In the genomic region with DNA sequence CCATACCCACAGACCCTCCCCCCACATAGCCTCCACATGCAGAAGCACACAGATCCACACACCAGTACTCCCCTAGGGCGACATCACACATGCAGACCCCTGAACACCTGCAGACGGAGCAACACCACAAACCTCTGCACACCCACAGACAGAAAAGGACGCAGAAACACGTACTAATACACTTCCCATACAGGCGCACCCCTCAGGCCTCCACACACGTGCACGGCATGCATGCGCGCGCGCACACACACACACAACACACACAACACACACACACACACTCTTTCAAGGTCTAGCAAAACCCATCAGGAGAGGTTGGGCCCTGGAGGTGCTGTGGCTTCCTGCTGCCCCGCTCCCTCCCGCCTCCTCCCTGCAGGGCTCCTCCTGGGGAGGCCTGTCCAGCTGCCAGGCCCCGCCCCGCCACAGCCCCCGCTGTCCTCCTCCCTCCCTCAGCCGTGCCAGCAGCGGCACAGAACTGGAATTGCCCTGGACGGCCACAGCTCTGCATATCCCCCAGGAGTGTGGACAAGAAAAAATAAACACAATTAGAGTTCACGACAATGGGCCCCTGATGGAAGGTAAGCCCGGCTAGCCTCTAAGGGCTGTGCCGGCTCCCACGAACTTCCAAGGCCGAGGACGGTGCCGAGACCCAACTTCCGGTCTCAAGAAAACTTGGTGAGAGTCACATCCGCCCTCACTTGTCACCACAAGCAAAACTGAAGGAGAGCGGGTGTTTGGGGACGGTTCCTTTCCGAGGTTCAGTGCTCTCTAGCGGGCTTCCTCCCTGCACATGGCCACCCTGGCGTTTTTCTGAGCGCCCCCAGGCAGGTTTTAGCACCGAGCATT, we compare ENCODE assay signal across 8 cellular contexts. TPM values are rescaled to one million over a fixed set of nuclear protein-coding genes. Genes with fewer than 3 reads are reported as not detected.
DNase-seq lines count a peak whose midpoint lies in the region; ATAC-seq and TF ChIP-seq lines count a peak whose summit lies in the region.

No MANE protein-coding gene starts in this region.

- peaks cover 74% of the 10 kb centered on the region for H3K4me1 Mint-ChIP-seq in WTC11

- peak; percentile 82 for DNase-seq in GM13977 (ENCODE audit: low spot score)
- peak; percentile 84 for DNase-seq in NCI-H146 treated with DMSO at 0.1 percent for 48 hours (lab: John Stamatoyannopoulos, UW; ENCODE audit: unreplicated experiment)
- peak; percentile 77 for DNase-seq in WTC11 (ENCODE audit: low spot score)
- peak; percentile 88 for DNase-seq in cardiac fibroblast (ENCODE audit: low read depth in 2 of 2)
- peak; percentile 93 for DNase-seq in islet precursor cell
- DNase-seq in stimulated activated CD4-positive, alpha-beta T cell treated with anti-CD3 and anti-CD28 coated beads, Interleukin-15, amount 100 ng/mL, for 1 hour (ENCODE audit: low read depth in 1 of 2, low spot score in 1 of 2): peak; percentile 49 to 50
- DNase-seq in NCI-H1048 (lab: John Stamatoyannopoulos, UW): no peak

- H3K36me3 Mint-ChIP-seq in WTC11: peaks cover 15% of the 10 kb centered on the region

- in situ Hi-C loops in GM13977 (cut with MboI; ENCODE audit: low pct_unique_long_range_greater_than_20kb, low sequenced_read_pairs, unreplicated experiment): loop anchor here (10.0 kb wide), 2 partner anchors 55 to 265 kb away; no protein-coding TSS in a partner anchor

- H3K4me3 ChIP-seq in cardiac fibroblast (replicated peaks in 1 of 2; ENCODE audit: low read depth in 2 of 2, low read length in 2 of 2): peak overlapping the region; percentile 35 to 84

- H3K27ac Mint-ChIP-seq in WTC11: peak overlapping the region; percentile 99

- no peaks in the 10 kb centered on the region for H3K9me3 Mint-ChIP-seq in WTC11

- peak overlapping the region; percentile 74 for H3K4me3 Mint-ChIP-seq in WTC11

- TF ChIP-seq CTCF in GM13977 (IDR thresholded peaks at IDR 0.05; ENCODE audit: extremely low read depth, insufficient read depth, missing control alignments) (no peak), WTC11 (IDR thresholded peaks at IDR 0.05) (no peak), cardiac fibroblast (IDR thresholded peaks at IDR 0.05; ENCODE audit: low read depth, low read length) (no peak)

- POLR2A ChIA-PET in WTC11 (lab: Charles Lee): interaction anchor here (0.6 kb wide), 1 partner anchor 212 kb away, joined by 3 read pairs; no protein-coding TSS in a partner anchor

- CTCF ChIA-PET in WTC11 (lab: Charles Lee): interaction anchor here (0.9 to 3.3 kb wide), 6 partner anchors 9 to 93 kb away, joined by 3 to 30 read pairs (median 8); partner anchors contain the start of gene ZFP36L2

- H3K27me3 Mint-ChIP-seq in WTC11 (ENCODE audit: low read depth): no peaks in the 10 kb centered on the region

- ATAC-seq in HG02678 (IDR thresholded peaks at IDR 0.05; ENCODE audit: unreplicated experiment): peak; percentile 61
- ATAC-seq in WTC11: peak; percentile 6

TF ChIP-seq in WTC11, 78 proteins besides CTCF, POLR2A, EP300 and RAD21:
- TF ChIP-seq TCF7 (CRISPR knock-in tag; IDR thresholded peaks at IDR 0.05; ENCODE audit: low read depth): no peak
- peak; percentile 60; the same call in 1 of the 2 replicates for TF ChIP-seq SP1 (CRISPR knock-in tag; conservative IDR thresholded peaks at IDR 0.05)
- TF ChIP-seq TEAD1 (CRISPR knock-in tag; IDR thresholded peaks at IDR 0.05): peak; percentile 13; the same call in 1 of the 2 replicates
- no peak for TF ChIP-seq ATF3 (CRISPR knock-in tag; conservative IDR thresholded peaks at IDR 0.05)
- TF ChIP-seq ZNF423 (CRISPR knock-in tag; IDR thresholded peaks at IDR 0.05): peak; percentile 66
- TF ChIP-seq ZBTB21 (CRISPR knock-in tag; IDR thresholded peaks at IDR 0.05; ENCODE audit: borderline replicate concordance): no peak
- no peak for TF ChIP-seq ZNF671 (CRISPR knock-in tag; IDR thresholded peaks at IDR 0.05)
- TF ChIP-seq KAT7 (CRISPR knock-in tag; IDR thresholded peaks at IDR 0.05; ENCODE audit: borderline replicate concordance): no peak
- no peak for TF ChIP-seq ETV6 (CRISPR knock-in tag; IDR thresholded peaks at IDR 0.05)

RNA-seq across cellular contexts. Expression of gene ZFP36L2, which starts 6.8 kb away (rescaled TPM):
- 50.4 to 63.4 TPM (median 61.6 TPM) in 3 replicates for total RNA-seq in WTC11 (2021)
